Comparison of ENCODE assay signal across 20 cellular contexts in genomic region chr1:55696891-55697290, GRCh38.
DNase-seq lines count a peak whose midpoint lies in the region; ATAC-seq and TF ChIP-seq lines count a peak whose summit lies in the region.
"Had no signal": no experiment of that assay in that cellular context is flagged by ENCODE, and none has a peak within 500 bp of the region (broad histone marks: within the 10 kb centered on the region; RNA-seq: fewer than 3 reads in every experiment).

No MANE protein-coding gene starts in this region.

- TF ChIP-seq CTCF in stomach (IDR thresholded peaks at IDR 0.05), result no peak

- intact Hi-C loops in stomach (cut with DNase I; ENCODE audit: low total_unique reads), result no loop called here

- no peaks in the 10 kb centered on the region for H3K27me3 ChIP-seq in SJSA1 (replicated peaks)
- no peaks in the 10 kb centered on the region for H3K27me3 ChIP-seq in mucosa of rectum (ENCODE audit: control insufficient read depth in 2 of 2, insufficient read depth in 2 of 2, low read length in 2 of 2)
- H3K27me3 ChIP-seq in stomach, result no peaks in the 10 kb centered on the region
- H3K27me3 ChIP-seq: thyroid gland had no signal

- no peak for TF ChIP-seq EP300 in stomach (IDR thresholded peaks at IDR 0.05)

- no peak overlapping the region for H3K9ac ChIP-seq in mucosa of rectum (ENCODE audit: low read depth in 1 of 2, low read length in 2 of 2)

- H3K4me3 ChIP-seq in SJSA1 (no peak overlapping the region), mucosa of rectum (ENCODE audit: low read length in 2 of 2) (no peak overlapping the region), stomach (no peak overlapping the region)
- H3K4me3 ChIP-seq: lung, thyroid gland had no signal

- WGBS in stomach, 5 donors, result 79 to 98% (median 95%) methylated on average over 2 of the region's 2 CpGs

- DNase-seq in HCEC 1CT (peak; percentile 18), SJSA1 (ENCODE audit: low read depth in 1 of 2, low spot score in 2 of 2) (no peak), stomach (no peak), HPDE6-E6E7 (ENCODE audit: extremely low spot score) (no peak)
- DNase-seq in activated naive CD4-positive, alpha-beta T cell treated with Interleukin-2 at 50 U/mL for 16 hours, result no peak
- DNase-seq: activated CD4-positive, alpha-beta T cell treated with anti-CD3 and anti-CD28 coated beads for 4 hours; activated naive CD8-positive, alpha-beta T cell treated with anti-CD3 and anti-CD28 coated beads, Interleukin-2, amount 10 ng/mL, durations not matched to agents 7 days and 5 days; AML-193; hypothalamus; Kasumi-1; NCI-H1092; NCI-H2029 treated with DMSO at 0.1 percent for 48 hours; occipital lobe; SW 1271 had no signal

- no peak for ATAC-seq in GM18519 (IDR thresholded peaks at IDR 0.05; ENCODE audit: low FRiP score, unreplicated experiment)
- ATAC-seq in GM18502 (IDR thresholded peaks at IDR 0.05; ENCODE audit: poor library complexity, unreplicated experiment), result no peak
- ATAC-seq: stimulated activated memory B cell treated with anti-CD40 and anti-IgM and Interleukin-4, amounts not matched to agents 10 μg/mL and 1 μg/mL and 100 μg/mL, for 72 hours had no signal

- no peaks in the 10 kb centered on the region for H3K36me3 ChIP-seq in SJSA1
- no peaks in the 10 kb centered on the region for H3K36me3 ChIP-seq in mucosa of rectum (ENCODE audit: control insufficient read depth in 2 of 2, insufficient read depth in 2 of 2, low read length in 2 of 2)
- no peaks in the 10 kb centered on the region for H3K36me3 ChIP-seq in stomach
- H3K36me3 ChIP-seq: thyroid gland had no signal

- peak overlapping the region; percentile 75 for H3K27ac ChIP-seq in SJSA1
- peak overlapping the region; percentile 22 to 32 for H3K27ac ChIP-seq in mucosa of rectum (ENCODE audit: low read depth in 2 of 2, low read length in 2 of 2)
- peak overlapping the region in 4 of 5 donors; percentile 30 to 58 (median 51) for H3K27ac ChIP-seq in stomach

- no peaks in the 10 kb centered on the region for H3K9me3 ChIP-seq in SJSA1 (replicated peaks)
- H3K9me3 ChIP-seq in mucosa of rectum (ENCODE audit: control insufficient read depth in 2 of 2, low read length in 2 of 2), result no peaks in the 10 kb centered on the region
- H3K9me3 ChIP-seq in stomach, result no peaks in the 10 kb centered on the region
- H3K9me3 ChIP-seq: thyroid gland had no signal

- H3K4me1 ChIP-seq in SJSA1 (replicated peaks) (peaks cover 41% of the 10 kb centered on the region), mucosa of rectum (ENCODE audit: control insufficient read depth in 2 of 2, insufficient read depth in 2 of 2, low read length in 2 of 2) (no peaks in the 10 kb centered on the region), stomach (peaks cover 0 to 5% (median 0%) of the 10 kb centered on the region in 4 donors)

- no peak for TF ChIP-seq POLR2A in stomach (IDR thresholded peaks at IDR 0.05)
